In the genomic region with DNA sequence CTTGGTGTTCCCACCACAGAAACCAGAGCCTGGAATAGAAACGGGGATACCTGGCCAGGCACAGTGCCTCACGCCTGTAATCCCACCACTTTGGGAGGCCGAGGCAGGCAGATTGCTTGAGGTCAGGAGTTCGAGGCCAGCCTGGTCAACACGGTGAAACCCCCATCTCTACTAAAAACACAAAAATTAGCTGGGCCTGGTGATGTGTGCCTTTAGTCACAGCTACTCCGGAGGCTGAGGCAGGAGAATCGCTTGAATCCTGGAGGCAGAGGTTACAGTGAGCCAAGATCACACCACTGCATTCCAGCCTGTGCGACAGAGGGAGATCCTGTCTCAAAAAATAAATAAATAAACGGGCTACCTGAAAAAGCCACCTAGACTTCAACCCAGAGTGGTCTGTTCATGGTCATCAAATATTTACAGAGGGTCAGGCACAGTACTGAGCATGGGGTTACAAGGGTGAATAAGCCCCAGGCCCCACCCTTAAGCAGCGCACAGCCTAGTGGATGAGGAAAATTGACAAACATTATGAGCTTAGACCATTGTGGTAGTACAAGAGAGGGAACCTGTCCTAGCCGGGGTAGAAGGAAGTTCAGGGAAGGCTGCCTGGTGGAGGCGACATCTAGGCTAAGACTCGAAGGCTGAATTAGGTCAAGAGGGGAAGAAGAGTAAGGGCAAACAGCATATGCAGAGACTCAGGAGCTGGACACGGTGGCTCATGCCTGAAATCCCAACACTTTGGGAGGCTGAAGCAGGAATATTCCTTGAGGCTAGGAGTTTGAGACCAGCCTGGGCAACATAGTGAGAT, we compare ENCODE assay signal across 1 cellular context.
TF ChIP-seq lines count a peak whose summit lies in the region.

No MANE protein-coding gene starts in this region.

TF ChIP-seq in HepG2, 621 proteins besides CTCF, POLR2A, EP300 and RAD21 (continued from another document and continues in another):
- TF ChIP-seq, protein P1, sequence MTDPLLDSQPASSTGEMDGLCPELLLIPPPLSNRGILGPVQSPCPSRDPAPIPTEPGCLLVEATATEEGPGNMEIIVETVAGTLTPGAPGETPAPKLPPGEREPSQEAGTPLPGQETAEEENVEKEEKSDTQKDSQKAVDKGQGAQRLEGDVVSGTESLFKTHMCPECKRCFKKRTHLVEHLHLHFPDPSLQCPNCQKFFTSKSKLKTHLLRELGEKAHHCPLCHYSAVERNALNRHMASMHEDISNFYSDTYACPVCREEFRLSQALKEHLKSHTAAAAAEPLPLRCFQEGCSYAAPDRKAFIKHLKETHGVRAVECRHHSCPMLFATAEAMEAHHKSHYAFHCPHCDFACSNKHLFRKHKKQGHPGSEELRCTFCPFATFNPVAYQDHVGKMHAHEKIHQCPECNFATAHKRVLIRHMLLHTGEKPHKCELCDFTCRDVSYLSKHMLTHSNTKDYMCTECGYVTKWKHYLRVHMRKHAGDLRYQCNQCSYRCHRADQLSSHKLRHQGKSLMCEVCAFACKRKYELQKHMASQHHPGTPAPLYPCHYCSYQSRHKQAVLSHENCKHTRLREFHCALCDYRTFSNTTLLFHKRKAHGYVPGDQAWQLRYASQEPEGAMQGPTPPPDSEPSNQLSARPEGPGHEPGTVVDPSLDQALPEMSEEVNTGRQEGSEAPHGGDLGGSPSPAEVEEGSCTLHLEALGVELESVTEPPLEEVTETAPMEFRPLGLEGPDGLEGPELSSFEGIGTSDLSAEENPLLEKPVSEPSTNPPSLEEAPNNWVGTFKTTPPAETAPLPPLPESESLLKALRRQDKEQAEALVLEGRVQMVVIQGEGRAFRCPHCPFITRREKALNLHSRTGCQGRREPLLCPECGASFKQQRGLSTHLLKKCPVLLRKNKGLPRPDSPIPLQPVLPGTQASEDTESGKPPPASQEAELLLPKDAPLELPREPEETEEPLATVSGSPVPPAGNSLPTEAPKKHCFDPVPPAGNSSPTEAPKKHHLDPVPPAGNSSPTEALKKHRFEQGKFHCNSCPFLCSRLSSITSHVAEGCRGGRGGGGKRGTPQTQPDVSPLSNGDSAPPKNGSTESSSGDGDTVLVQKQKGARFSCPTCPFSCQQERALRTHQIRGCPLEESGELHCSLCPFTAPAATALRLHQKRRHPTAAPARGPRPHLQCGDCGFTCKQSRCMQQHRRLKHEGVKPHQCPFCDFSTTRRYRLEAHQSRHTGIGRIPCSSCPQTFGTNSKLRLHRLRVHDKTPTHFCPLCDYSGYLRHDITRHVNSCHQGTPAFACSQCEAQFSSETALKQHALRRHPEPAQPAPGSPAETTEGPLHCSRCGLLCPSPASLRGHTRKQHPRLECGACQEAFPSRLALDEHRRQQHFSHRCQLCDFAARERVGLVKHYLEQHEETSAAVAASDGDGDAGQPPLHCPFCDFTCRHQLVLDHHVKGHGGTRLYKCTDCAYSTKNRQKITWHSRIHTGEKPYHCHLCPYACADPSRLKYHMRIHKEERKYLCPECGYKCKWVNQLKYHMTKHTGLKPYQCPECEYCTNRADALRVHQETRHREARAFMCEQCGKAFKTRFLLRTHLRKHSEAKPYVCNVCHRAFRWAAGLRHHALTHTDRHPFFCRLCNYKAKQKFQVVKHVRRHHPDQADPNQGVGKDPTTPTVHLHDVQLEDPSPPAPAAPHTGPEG (CRISPR knock-in tag; IDR thresholded peaks at IDR 0.05) = 0 out of 2 replicates have a peak, but pooled peaks have one; percentile 18
- TF ChIP-seq NR2F1 (CRISPR knock-in tag; IDR thresholded peaks at IDR 0.05) = peak; percentile 70 to 86
- TF ChIP-seq NRL (CRISPR knock-in tag; IDR thresholded peaks at IDR 0.05; ENCODE audit: borderline replicate concordance) = 0 out of 2 replicates have a peak, but pooled peaks have one; percentile 17
- TF ChIP-seq NFE2 (CRISPR knock-in tag; IDR thresholded peaks at IDR 0.05) = no peak
- TF ChIP-seq, protein P2, sequence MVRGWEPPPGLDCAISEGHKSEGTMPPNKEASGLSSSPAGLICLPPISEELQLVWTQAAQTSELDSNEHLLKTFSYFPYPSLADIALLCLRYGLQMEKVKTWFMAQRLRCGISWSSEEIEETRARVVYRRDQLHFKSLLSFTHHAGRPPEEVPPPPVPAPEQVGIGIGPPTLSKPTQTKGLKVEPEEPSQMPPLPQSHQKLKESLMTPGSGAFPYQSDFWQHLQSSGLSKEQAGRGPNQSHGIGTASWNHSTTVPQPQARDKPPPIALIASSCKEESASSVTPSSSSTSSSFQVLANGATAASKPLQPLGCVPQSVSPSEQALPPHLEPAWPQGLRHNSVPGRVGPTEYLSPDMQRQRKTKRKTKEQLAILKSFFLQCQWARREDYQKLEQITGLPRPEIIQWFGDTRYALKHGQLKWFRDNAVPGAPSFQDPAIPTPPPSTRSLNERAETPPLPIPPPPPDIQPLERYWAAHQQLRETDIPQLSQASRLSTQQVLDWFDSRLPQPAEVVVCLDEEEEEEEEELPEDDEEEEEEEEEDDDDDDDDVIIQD (CRISPR knock-in tag; IDR thresholded peaks at IDR 0.05; ENCODE audit: low read depth) = no peak; the same call in 1 of the 2 replicates
- peak; percentile 65; the same call in 1 of the 2 replicates for TF ChIP-seq ZNF564 (CRISPR knock-in tag; IDR thresholded peaks at IDR 0.05)
- no peak for TF ChIP-seq MTF2 (CRISPR knock-in tag; IDR thresholded peaks at IDR 0.05; ENCODE audit: borderline replicate concordance)
- TF ChIP-seq ZNF775 (CRISPR knock-in tag; IDR thresholded peaks at IDR 0.05; ENCODE audit: borderline replicate concordance) = no peak
- TF ChIP-seq CBX1 (IDR thresholded peaks at IDR 0.05; ENCODE audit: low read depth) = no peak
- TF ChIP-seq, protein P3, sequence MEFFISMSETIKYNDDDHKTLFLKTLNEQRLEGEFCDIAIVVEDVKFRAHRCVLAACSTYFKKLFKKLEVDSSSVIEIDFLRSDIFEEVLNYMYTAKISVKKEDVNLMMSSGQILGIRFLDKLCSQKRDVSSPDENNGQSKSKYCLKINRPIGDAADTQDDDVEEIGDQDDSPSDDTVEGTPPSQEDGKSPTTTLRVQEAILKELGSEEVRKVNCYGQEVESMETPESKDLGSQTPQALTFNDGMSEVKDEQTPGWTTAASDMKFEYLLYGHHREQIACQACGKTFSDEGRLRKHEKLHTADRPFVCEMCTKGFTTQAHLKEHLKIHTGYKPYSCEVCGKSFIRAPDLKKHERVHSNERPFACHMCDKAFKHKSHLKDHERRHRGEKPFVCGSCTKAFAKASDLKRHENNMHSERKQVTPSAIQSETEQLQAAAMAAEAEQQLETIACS (CRISPR knock-in tag; IDR thresholded peaks at IDR 0.05) = peak; percentile 42; the same call in 1 of the 2 replicates
- TF ChIP-seq GATA4 (IDR thresholded peaks at IDR 0.05; ENCODE audit: borderline replicate concordance, low read depth) = 0 out of 2 replicates have a peak, but pooled peaks have one; percentile 11
- TF ChIP-seq MTA1 (CRISPR knock-in tag; IDR thresholded peaks at IDR 0.05; ENCODE audit: borderline replicate concordance) = peak; percentile 48; the same call in 1 of the 2 replicates
- no peak for TF ChIP-seq SRF (IDR thresholded peaks at IDR 0.05; ENCODE audit: low read depth, low read length)
- TF ChIP-seq, protein P4, sequence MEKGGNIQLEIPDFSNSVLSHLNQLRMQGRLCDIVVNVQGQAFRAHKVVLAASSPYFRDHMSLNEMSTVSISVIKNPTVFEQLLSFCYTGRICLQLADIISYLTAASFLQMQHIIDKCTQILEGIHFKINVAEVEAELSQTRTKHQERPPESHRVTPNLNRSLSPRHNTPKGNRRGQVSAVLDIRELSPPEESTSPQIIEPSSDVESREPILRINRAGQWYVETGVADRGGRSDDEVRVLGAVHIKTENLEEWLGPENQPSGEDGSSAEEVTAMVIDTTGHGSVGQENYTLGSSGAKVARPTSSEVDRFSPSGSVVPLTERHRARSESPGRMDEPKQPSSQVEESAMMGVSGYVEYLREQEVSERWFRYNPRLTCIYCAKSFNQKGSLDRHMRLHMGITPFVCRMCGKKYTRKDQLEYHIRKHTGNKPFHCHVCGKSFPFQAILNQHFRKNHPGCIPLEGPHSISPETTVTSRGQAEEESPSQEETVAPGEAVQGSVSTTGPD (CRISPR knock-in tag; IDR thresholded peaks at IDR 0.05) = 0 out of 2 replicates have a peak, but pooled peaks have one; percentile 63
- TF ChIP-seq ZNF615 (CRISPR knock-in tag; IDR thresholded peaks at IDR 0.05; ENCODE audit: borderline replicate concordance) = no peak
- TF ChIP-seq, protein P5, sequence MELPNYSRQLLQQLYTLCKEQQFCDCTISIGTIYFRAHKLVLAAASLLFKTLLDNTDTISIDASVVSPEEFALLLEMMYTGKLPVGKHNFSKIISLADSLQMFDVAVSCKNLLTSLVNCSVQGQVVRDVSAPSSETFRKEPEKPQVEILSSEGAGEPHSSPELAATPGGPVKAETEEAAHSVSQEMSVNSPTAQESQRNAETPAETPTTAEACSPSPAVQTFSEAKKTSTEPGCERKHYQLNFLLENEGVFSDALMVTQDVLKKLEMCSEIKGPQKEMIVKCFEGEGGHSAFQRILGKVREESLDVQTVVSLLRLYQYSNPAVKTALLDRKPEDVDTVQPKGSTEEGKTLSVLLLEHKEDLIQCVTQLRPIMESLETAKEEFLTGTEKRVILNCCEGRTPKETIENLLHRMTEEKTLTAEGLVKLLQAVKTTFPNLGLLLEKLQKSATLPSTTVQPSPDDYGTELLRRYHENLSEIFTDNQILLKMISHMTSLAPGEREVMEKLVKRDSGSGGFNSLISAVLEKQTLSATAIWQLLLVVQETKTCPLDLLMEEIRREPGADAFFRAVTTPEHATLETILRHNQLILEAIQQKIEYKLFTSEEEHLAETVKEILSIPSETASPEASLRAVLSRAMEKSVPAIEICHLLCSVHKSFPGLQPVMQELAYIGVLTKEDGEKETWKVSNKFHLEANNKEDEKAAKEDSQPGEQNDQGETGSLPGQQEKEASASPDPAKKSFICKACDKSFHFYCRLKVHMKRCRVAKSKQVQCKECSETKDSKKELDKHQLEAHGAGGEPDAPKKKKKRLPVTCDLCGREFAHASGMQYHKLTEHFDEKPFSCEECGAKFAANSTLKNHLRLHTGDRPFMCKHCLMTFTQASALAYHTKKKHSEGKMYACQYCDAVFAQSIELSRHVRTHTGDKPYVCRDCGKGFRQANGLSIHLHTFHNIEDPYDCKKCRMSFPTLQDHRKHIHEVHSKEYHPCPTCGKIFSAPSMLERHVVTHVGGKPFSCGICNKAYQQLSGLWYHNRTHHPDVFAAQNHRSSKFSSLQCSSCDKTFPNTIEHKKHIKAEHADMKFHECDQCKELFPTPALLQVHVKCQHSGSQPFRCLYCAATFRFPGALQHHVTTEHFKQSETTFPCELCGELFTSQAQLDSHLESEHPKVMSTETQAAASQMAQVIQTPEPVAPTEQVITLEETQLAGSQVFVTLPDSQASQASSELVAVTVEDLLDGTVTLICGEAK (IDR thresholded peaks at IDR 0.05) = no peak
- TF ChIP-seq, protein P5 (CRISPR knock-in tag; IDR thresholded peaks at IDR 0.05) = peak; percentile 73; the same call in 1 of the 2 replicates
- TF ChIP-seq GZF1 (CRISPR knock-in tag; IDR thresholded peaks at IDR 0.05) = no peak; the same call in 1 of the 2 replicates
- peak; percentile 26; the same call in 1 of the 2 replicates for TF ChIP-seq FOXK2 (IDR thresholded peaks at IDR 0.05)
- no peak; the same call in 1 of the 2 replicates for TF ChIP-seq NKX3-1 (CRISPR knock-in tag; IDR thresholded peaks at IDR 0.05)
- peak; percentile 74; the same call in 1 of the 2 replicates for TF ChIP-seq HMG20A (CRISPR knock-in tag; IDR thresholded peaks at IDR 0.05; ENCODE audit: borderline replicate concordance)
- peak; percentile 61; the same call in 1 of the 2 replicates for TF ChIP-seq ETV5 (CRISPR knock-in tag; IDR thresholded peaks at IDR 0.05; ENCODE audit: borderline replicate concordance)
- TF ChIP-seq, protein P6, sequence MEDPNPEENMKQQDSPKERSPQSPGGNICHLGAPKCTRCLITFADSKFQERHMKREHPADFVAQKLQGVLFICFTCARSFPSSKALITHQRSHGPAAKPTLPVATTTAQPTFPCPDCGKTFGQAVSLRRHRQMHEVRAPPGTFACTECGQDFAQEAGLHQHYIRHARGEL (CRISPR knock-in tag; IDR thresholded peaks at IDR 0.05) = no peak
- TF ChIP-seq SIX4 (CRISPR knock-in tag; IDR thresholded peaks at IDR 0.05) = peak; percentile 81
- peak; percentile 95 for TF ChIP-seq SMAD3 (CRISPR knock-in tag; IDR thresholded peaks at IDR 0.05)
- peak; percentile 68; the same call in 1 of the 2 replicates for TF ChIP-seq SP4 (CRISPR knock-in tag; IDR thresholded peaks at IDR 0.05)
- TF ChIP-seq, protein P7, sequence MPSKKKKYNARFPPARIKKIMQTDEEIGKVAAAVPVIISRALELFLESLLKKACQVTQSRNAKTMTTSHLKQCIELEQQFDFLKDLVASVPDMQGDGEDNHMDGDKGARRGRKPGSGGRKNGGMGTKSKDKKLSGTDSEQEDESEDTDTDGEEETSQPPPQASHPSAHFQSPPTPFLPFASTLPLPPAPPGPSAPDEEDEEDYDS (CRISPR knock-in tag; IDR thresholded peaks at IDR 0.05) = peak; percentile 73
- no peak for TF ChIP-seq ZNF143 (CRISPR knock-in tag; IDR thresholded peaks at IDR 0.05)
- TF ChIP-seq NCOA2 (CRISPR knock-in tag; IDR thresholded peaks at IDR 0.05) = peak; percentile 92
- TF ChIP-seq MIER3 (CRISPR knock-in tag; IDR thresholded peaks at IDR 0.05; ENCODE audit: borderline replicate concordance) = peak; percentile 90; the same call in 1 of the 2 replicates
- TF ChIP-seq TMF1 (CRISPR knock-in tag; IDR thresholded peaks at IDR 0.05; ENCODE audit: low read depth) = no peak
